In the genomic region with DNA sequence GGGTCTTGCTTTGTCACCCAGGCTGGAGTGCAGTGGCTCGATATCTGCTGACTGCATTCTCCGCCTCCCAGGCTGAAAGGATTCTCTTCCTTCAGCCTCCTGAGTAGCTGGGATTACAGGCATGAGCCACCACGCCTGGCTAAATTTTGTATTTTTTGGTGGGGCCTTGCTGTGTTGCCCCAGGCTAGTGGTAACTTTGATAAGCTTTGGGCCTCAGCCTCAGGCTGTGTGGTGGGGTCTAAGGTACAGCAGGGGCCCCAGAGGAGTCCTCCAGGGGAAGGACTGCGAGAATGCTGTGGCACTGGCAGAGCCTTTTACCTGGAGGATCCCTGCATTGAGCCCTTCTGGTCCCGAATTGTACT, we compare ENCODE assay signal across 1 cellular context.
TF ChIP-seq lines count a peak whose summit lies in the region.

No MANE protein-coding gene starts in this region.

TF ChIP-seq in HepG2, 621 proteins besides CTCF, POLR2A, EP300 and RAD21:
- TF ChIP-seq ZNF121 (CRISPR knock-in tag; IDR thresholded peaks at IDR 0.05), result peak; percentile 93
- no peak for TF ChIP-seq ZNF3 (CRISPR knock-in tag; IDR thresholded peaks at IDR 0.05)
- TF ChIP-seq, protein P1, sequence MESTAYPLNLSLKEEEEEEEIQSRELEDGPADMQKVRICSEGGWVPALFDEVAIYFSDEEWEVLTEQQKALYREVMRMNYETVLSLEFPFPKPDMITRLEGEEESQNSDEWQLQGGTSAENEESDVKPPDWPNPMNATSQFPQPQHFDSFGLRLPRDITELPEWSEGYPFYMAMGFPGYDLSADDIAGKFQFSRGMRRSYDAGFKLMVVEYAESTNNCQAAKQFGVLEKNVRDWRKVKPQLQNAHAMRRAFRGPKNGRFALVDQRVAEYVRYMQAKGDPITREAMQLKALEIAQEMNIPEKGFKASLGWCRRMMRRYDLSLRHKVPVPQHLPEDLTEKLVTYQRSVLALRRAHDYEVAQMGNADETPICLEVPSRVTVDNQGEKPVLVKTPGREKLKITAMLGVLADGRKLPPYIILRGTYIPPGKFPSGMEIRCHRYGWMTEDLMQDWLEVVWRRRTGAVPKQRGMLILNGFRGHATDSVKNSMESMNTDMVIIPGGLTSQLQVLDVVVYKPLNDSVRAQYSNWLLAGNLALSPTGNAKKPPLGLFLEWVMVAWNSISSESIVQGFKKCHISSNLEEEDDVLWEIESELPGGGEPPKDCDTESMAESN (CRISPR knock-in tag; conservative IDR thresholded peaks at IDR 0.05), result no peak
- no peak for TF ChIP-seq ETV6 (CRISPR knock-in tag; conservative IDR thresholded peaks at IDR 0.05)
- TF ChIP-seq, protein P2, sequence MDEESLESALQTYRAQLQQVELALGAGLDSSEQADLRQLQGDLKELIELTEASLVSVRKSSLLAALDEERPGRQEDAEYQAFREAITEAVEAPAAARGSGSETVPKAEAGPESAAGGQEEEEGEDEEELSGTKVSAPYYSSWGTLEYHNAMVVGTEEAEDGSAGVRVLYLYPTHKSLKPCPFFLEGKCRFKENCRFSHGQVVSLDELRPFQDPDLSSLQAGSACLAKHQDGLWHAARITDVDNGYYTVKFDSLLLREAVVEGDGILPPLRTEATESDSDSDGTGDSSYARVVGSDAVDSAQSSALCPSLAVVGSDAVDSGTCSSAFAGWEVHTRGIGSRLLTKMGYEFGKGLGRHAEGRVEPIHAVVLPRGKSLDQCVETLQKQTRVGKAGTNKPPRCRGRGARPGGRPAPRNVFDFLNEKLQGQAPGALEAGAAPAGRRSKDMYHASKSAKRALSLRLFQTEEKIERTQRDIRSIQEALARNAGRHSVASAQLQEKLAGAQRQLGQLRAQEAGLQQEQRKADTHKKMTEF (CRISPR knock-in tag; IDR thresholded peaks at IDR 0.05), result no peak
- no peak for TF ChIP-seq FOXP1 (IDR thresholded peaks at IDR 0.05)
- TF ChIP-seq FOXP1 (CRISPR knock-in tag; IDR thresholded peaks at IDR 0.05), result 0 out of 2 replicates have a peak, but pooled peaks have one; percentile 1
- no peak for TF ChIP-seq YEATS4 (CRISPR knock-in tag; IDR thresholded peaks at IDR 0.05; ENCODE audit: borderline replicate concordance)
- TF ChIP-seq, protein P3, sequence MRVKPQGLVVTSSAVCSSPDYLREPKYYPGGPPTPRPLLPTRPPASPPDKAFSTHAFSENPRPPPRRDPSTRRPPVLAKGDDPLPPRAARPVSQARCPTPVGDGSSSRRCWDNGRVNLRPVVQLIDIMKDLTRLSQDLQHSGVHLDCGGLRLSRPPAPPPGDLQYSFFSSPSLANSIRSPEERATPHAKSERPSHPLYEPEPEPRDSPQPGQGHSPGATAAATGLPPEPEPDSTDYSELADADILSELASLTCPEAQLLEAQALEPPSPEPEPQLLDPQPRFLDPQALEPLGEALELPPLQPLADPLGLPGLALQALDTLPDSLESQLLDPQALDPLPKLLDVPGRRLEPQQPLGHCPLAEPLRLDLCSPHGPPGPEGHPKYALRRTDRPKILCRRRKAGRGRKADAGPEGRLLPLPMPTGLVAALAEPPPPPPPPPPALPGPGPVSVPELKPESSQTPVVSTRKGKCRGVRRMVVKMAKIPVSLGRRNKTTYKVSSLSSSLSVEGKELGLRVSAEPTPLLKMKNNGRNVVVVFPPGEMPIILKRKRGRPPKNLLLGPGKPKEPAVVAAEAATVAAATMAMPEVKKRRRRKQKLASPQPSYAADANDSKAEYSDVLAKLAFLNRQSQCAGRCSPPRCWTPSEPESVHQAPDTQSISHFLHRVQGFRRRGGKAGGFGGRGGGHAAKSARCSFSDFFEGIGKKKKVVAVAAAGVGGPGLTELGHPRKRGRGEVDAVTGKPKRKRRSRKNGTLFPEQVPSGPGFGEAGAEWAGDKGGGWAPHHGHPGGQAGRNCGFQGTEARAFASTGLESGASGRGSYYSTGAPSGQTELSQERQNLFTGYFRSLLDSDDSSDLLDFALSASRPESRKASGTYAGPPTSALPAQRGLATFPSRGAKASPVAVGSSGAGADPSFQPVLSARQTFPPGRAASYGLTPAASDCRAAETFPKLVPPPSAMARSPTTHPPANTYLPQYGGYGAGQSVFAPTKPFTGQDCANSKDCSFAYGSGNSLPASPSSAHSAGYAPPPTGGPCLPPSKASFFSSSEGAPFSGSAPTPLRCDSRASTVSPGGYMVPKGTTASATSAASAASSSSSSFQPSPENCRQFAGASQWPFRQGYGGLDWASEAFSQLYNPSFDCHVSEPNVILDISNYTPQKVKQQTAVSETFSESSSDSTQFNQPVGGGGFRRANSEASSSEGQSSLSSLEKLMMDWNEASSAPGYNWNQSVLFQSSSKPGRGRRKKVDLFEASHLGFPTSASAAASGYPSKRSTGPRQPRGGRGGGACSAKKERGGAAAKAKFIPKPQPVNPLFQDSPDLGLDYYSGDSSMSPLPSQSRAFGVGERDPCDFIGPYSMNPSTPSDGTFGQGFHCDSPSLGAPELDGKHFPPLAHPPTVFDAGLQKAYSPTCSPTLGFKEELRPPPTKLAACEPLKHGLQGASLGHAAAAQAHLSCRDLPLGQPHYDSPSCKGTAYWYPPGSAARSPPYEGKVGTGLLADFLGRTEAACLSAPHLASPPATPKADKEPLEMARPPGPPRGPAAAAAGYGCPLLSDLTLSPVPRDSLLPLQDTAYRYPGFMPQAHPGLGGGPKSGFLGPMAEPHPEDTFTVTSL (CRISPR knock-in tag; IDR thresholded peaks at IDR 0.05; ENCODE audit: borderline replicate concordance), result no peak
- TF ChIP-seq KMT2A (CRISPR knock-in tag; IDR thresholded peaks at IDR 0.05), result no peak
- TF ChIP-seq, protein P4, sequence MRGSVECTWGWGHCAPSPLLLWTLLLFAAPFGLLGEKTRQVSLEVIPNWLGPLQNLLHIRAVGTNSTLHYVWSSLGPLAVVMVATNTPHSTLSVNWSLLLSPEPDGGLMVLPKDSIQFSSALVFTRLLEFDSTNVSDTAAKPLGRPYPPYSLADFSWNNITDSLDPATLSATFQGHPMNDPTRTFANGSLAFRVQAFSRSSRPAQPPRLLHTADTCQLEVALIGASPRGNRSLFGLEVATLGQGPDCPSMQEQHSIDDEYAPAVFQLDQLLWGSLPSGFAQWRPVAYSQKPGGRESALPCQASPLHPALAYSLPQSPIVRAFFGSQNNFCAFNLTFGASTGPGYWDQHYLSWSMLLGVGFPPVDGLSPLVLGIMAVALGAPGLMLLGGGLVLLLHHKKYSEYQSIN (CRISPR knock-in tag; IDR thresholded peaks at IDR 0.05; ENCODE audit: borderline replicate concordance), result no peak
- TF ChIP-seq, protein P5, sequence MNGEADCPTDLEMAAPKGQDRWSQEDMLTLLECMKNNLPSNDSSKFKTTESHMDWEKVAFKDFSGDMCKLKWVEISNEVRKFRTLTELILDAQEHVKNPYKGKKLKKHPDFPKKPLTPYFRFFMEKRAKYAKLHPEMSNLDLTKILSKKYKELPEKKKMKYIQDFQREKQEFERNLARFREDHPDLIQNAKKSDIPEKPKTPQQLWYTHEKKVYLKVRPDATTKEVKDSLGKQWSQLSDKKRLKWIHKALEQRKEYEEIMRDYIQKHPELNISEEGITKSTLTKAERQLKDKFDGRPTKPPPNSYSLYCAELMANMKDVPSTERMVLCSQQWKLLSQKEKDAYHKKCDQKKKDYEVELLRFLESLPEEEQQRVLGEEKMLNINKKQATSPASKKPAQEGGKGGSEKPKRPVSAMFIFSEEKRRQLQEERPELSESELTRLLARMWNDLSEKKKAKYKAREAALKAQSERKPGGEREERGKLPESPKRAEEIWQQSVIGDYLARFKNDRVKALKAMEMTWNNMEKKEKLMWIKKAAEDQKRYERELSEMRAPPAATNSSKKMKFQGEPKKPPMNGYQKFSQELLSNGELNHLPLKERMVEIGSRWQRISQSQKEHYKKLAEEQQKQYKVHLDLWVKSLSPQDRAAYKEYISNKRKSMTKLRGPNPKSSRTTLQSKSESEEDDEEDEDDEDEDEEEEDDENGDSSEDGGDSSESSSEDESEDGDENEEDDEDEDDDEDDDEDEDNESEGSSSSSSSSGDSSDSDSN (CRISPR knock-in tag; IDR thresholded peaks at IDR 0.05), result no peak
- TF ChIP-seq ZIK1 (CRISPR knock-in tag; IDR thresholded peaks at IDR 0.05; ENCODE audit: borderline replicate concordance, low read depth), result no peak
- TF ChIP-seq, protein P6, sequence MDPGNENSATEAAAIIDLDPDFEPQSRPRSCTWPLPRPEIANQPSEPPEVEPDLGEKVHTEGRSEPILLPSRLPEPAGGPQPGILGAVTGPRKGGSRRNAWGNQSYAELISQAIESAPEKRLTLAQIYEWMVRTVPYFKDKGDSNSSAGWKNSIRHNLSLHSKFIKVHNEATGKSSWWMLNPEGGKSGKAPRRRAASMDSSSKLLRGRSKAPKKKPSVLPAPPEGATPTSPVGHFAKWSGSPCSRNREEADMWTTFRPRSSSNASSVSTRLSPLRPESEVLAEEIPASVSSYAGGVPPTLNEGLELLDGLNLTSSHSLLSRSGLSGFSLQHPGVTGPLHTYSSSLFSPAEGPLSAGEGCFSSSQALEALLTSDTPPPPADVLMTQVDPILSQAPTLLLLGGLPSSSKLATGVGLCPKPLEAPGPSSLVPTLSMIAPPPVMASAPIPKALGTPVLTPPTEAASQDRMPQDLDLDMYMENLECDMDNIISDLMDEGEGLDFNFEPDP (CRISPR knock-in tag; conservative IDR thresholded peaks at IDR 0.05), result no peak
- no peak for TF ChIP-seq TCF7 (IDR thresholded peaks at IDR 0.05; ENCODE audit: low read depth)
- no peak for TF ChIP-seq PHF8 (CRISPR knock-in tag; IDR thresholded peaks at IDR 0.05)
- TF ChIP-seq, protein P7, sequence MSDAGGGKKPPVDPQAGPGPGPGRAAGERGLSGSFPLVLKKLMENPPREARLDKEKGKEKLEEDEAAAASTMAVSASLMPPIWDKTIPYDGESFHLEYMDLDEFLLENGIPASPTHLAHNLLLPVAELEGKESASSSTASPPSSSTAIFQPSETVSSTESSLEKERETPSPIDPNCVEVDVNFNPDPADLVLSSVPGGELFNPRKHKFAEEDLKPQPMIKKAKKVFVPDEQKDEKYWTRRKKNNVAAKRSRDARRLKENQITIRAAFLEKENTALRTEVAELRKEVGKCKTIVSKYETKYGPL (CRISPR knock-in tag; IDR thresholded peaks at IDR 0.05), result no peak
- TF ChIP-seq ZNF660 (CRISPR knock-in tag; IDR thresholded peaks at IDR 0.05; ENCODE audit: borderline replicate concordance, low read depth), result no peak
- no peak for TF ChIP-seq HOXA3 (CRISPR knock-in tag; IDR thresholded peaks at IDR 0.05)
- no peak for TF ChIP-seq CBX2 (IDR thresholded peaks at IDR 0.05; ENCODE audit: low read depth, low read length)
- no peak for TF ChIP-seq CBX2 (CRISPR knock-in tag; IDR thresholded peaks at IDR 0.05; ENCODE audit: low read depth)
- no peak for TF ChIP-seq FOXA3 (CRISPR knock-in tag; IDR thresholded peaks at IDR 0.05)
- no peak for TF ChIP-seq KLF15 (CRISPR knock-in tag; IDR thresholded peaks at IDR 0.05; ENCODE audit: borderline replicate concordance)
- TF ChIP-seq ZNF563 (CRISPR knock-in tag; IDR thresholded peaks at IDR 0.05), result no peak
- TF ChIP-seq KDM4B (CRISPR knock-in tag; IDR thresholded peaks at IDR 0.05), result no peak
- TF ChIP-seq ZNF101 (CRISPR knock-in tag; IDR thresholded peaks at IDR 0.05; ENCODE audit: borderline replicate concordance, low read depth), result no peak
- TF ChIP-seq TAF15 (IDR thresholded peaks at IDR 0.05; ENCODE audit: low read depth, low read length, poor library complexity, severe bottlenecking), result no peak
- TF ChIP-seq HOXA5 (CRISPR knock-in tag; IDR thresholded peaks at IDR 0.05), result 0 out of 2 replicates have a peak, but pooled peaks have one; percentile 0
- 0 out of 2 replicates have a peak, but pooled peaks have one; percentile 33 for TF ChIP-seq ZNF235 (CRISPR knock-in tag; IDR thresholded peaks at IDR 0.05; ENCODE audit: borderline replicate concordance)
